In the genomic region with DNA sequence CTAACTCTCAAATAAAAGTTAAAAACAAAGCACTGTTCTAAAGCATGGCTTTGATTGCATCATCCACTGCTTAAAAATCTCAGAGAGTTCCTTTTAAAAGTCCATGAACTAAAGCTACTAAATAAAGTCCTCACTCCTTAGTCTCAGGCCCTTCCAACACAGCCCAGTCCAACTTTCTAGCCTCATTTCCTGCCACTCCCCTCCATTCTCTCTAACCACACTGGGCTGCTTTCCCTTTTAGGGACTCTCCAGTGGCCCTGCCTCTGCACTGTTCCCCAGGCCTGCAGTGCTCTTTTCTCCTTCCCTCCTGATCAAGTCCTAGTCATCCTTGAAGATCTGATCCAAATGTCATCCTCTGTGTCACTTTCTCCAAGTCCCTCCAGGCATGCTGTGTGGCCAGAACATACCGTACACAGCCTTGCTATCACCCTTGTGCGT, we compare ENCODE assay signal across 11 cellular contexts. TPM values are rescaled to one million over a fixed set of nuclear protein-coding genes. Genes with fewer than 3 reads are reported as not detected.
A peak's percentile ranks its signal among the peaks of the same experiment; 100 is the strongest.
DNase-seq lines count a peak whose midpoint lies in the region.
"Had no signal": no experiment of that assay in that cellular context is flagged by ENCODE, and none has a peak within 500 bp of the region (broad histone marks: within the 10 kb centered on the region; RNA-seq: fewer than 3 reads in every experiment).

No MANE protein-coding gene starts in this region.

- H4K91ac ChIP-seq in mesenchymal stem cell (ENCODE audit: low read length): no peak overlapping the region

- H3K27me3 ChIP-seq in mesenchymal stem cell (ENCODE audit: control insufficient read depth in 1 of 2, insufficient read depth in 1 of 2, low read length in 2 of 2): no peaks in the 10 kb centered on the region
- H3K27me3 ChIP-seq: brain microvascular endothelial cell had no signal

- H3K4me3 ChIP-seq in mesenchymal stem cell (ENCODE audit: insufficient read depth in 1 of 2, low read depth in 1 of 2, low read length in 2 of 2): no peak overlapping the region

- no peak overlapping the region for H2BK120ac ChIP-seq in mesenchymal stem cell (ENCODE audit: low read depth, low read length)

- no peaks in the 10 kb centered on the region for H3K36me3 ChIP-seq in mesenchymal stem cell (ENCODE audit: control insufficient read depth in 1 of 2, insufficient read depth in 2 of 2, low read depth in 1 of 2, low read length in 2 of 2)
- H3K36me3 ChIP-seq: brain microvascular endothelial cell had no signal

- no peak overlapping the region for H2AK5ac ChIP-seq in mesenchymal stem cell (ENCODE audit: low read length, severe bottlenecking)

- no peak overlapping the region for H2BK15ac ChIP-seq in mesenchymal stem cell (ENCODE audit: low read depth, poor library complexity, severe bottlenecking)

- peak overlapping the region; percentile 7 to 71 for H3K18ac ChIP-seq in mesenchymal stem cell (ENCODE audit: low read depth in 1 of 2, low read length in 2 of 2)

- H3K79me1 ChIP-seq in mesenchymal stem cell (replicated peaks; ENCODE audit: low read length, poor library complexity, severe bottlenecking): no peaks in the 10 kb centered on the region

- peak overlapping the region in 1 of 2 experiments; percentile 61 for H3K14ac ChIP-seq in mesenchymal stem cell (ENCODE audit: low read length in 2 of 2)

- H3K27me3 Mint-ChIP-seq in immature natural killer cell (ENCODE audit: low read depth in 3 of 3): peaks cover 1 to 3% (median 2%) of the 10 kb centered on the region in 3 donors

- H3K4me1 Mint-ChIP-seq in immature natural killer cell: no peaks in the 10 kb centered on the region
- H3K4me1 Mint-ChIP-seq: CD14-positive monocyte had no signal

- H3K4me3 Mint-ChIP-seq in immature natural killer cell: no peak overlapping the region
- H3K4me3 Mint-ChIP-seq: CD14-positive monocyte had no signal

- no peak overlapping the region for H2BK5ac ChIP-seq in mesenchymal stem cell (ENCODE audit: low read depth, low read length, poor library complexity, severe bottlenecking)

- no peak overlapping the region for H3K23ac ChIP-seq in mesenchymal stem cell (ENCODE audit: low read length in 2 of 2)

- H3K4me1 ChIP-seq in mesenchymal stem cell (ENCODE audit: control insufficient read depth, insufficient read depth, low read depth, low read length): no peaks in the 10 kb centered on the region

- no peaks in the 10 kb centered on the region for H3K9me3 Mint-ChIP-seq in immature natural killer cell
- H3K9me3 Mint-ChIP-seq: CD14-positive monocyte had no signal

- H4K8ac ChIP-seq in mesenchymal stem cell (ENCODE audit: low read length): peak overlapping the region; percentile 45

- peak overlapping the region in 1 of 2 experiments; percentile 83 for H2BK12ac ChIP-seq in mesenchymal stem cell (ENCODE audit: low read length in 2 of 2)

- no peak overlapping the region for H3K27ac Mint-ChIP-seq in immature natural killer cell

- H3K9me3 ChIP-seq in mesenchymal stem cell (ENCODE audit: control insufficient read depth, low read length): no peaks in the 10 kb centered on the region

- H3K36me3 Mint-ChIP-seq in immature natural killer cell: no peaks in the 10 kb centered on the region
- H3K36me3 Mint-ChIP-seq: CD14-positive monocyte had no signal

- peak overlapping the region in 1 of 2 experiments; percentile 17 for H3K4ac ChIP-seq in mesenchymal stem cell (ENCODE audit: low read depth in 1 of 2, low read length in 2 of 2)

- DNase-seq in AG08395 (ENCODE audit: low spot score) (peak; percentile 70), M059J (ENCODE audit: low read depth) (peak; percentile 70), mesenchymal stem cell (peak; percentile 33), immature natural killer cell (no peak), DMS153 treated with DMSO at 0.1 percent for 48 hours (lab: John Stamatoyannopoulos, UW; ENCODE audit: unreplicated experiment) (no peak), HuH-7.5 (ENCODE audit: low spot score) (no peak)
- DNase-seq in stimulated activated CD8-positive, alpha-beta memory T cell treated with anti-CD3 and anti-CD28 coated beads, Interleukin-4, amount 100 ng/mL, for 48 hours: no peak
- DNase-seq: activated CD4-positive, alpha-beta T cell treated with anti-CD3 and anti-CD28 coated beads for 48 hours; brain microvascular endothelial cell had no signal

- H3K9ac ChIP-seq in mesenchymal stem cell (ENCODE audit: low read length): no peak overlapping the region

- whole genome bisulfite sequencing in mesenchymal stem cell: 94% methylated on average over 2 of the region's 2 CpGs

- H3K27ac ChIP-seq in cingulate gyrus (ENCODE audit: low read depth, low read length) (peak overlapping the region; percentile 1), mesenchymal stem cell (ENCODE audit: low read length, poor library complexity, severe bottlenecking) (no peak overlapping the region)
- H3K27ac ChIP-seq: brain microvascular endothelial cell had no signal

- H2AFZ ChIP-seq in mesenchymal stem cell (ENCODE audit: low read depth, low read length): no peak overlapping the region

- no peak overlapping the region for H3K4me2 ChIP-seq in mesenchymal stem cell (ENCODE audit: low read length, poor library complexity, severe bottlenecking)

RNA-seq across cellular contexts. Expression of a gene that starts 56.9 kb away (rescaled TPM):
- total RNA-seq in M059J (2014; rRNA removed; shearing (Covaris generic)): 15.9 and 18.1 TPM in 2 replicates
- 7.0 TPM for polyA plus RNA-seq in mesenchymal stem cell (2013, experiment 1 of 2)
- polyA plus RNA-seq in mesenchymal stem cell (2013, experiment 2 of 2): 7.3 TPM
- not detected for polyA plus RNA-seq in immature natural killer cell
- polyA plus RNA-seq: CD14-positive monocyte had no signal

Comparison
In these comparisons a context has a peak if more than half of its experiments do, and no peak if none do; other contexts are left out.
1. DNase-seq: peak in AG08395 (single experiment), M059J (single experiment) and mesenchymal stem cell (single experiment); none in immature natural killer cell (0 of 3), DMS153 treated with DMSO at 0.1 percent for 48 hours (single experiment), stimulated activated CD8-positive, alpha-beta memory T cell treated with anti-CD3 and anti-CD28 coated beads, Interleukin-4, amount 100 ng/mL, for 48 hours (single experiment) and HuH-7.5 (single experiment).